9 cellular contexts compared by ENCODE assay signal in genomic region chr11:66287256-66288137, GRCh38. TPM values are rescaled to one million over a fixed set of nuclear protein-coding genes. Genes with fewer than 3 reads are reported as not detected.
A peak's percentile ranks its signal among the peaks of the same experiment; 100 is the strongest.
DNase-seq lines count a peak whose midpoint lies in the region; ATAC-seq and TF ChIP-seq lines count a peak whose summit lies in the region.
"Had no signal": no experiment of that assay in that cellular context is flagged by ENCODE, and none has a peak within 500 bp of the region (broad histone marks: within the 10 kb centered on the region; RNA-seq: fewer than 3 reads in every experiment).

No MANE protein-coding gene starts in this region.

- H3K9me3 Mint-ChIP-seq in nephron, result no peaks in the 10 kb centered on the region

- H3K4me3 Mint-ChIP-seq in nephron, result peak overlapping the region; percentile 86 to 98 (median 92)

- H3K4me3 ChIP-seq in BLaER1, result peak overlapping the region; percentile 81
- peak overlapping the region; percentile 77 for H3K4me3 ChIP-seq in MG63
- peak overlapping the region; percentile 85 for H3K4me3 ChIP-seq in choroid plexus epithelial cell (ENCODE audit: low read depth, low read length)

- no peak for TF ChIP-seq CTCF in choroid plexus epithelial cell (conservative IDR thresholded peaks at IDR 0.05; ENCODE audit: low read depth, low read length)
- no peak for TF ChIP-seq CTCF in nephron (IDR thresholded peaks at IDR 0.05; ENCODE audit: unreplicated experiment in 3 of 3)

- peaks cover 17% of the 10 kb centered on the region for H4K20me1 ChIP-seq in BLaER1

- H3K9ac ChIP-seq in BLaER1, result peak overlapping the region; percentile 86; the same call in 1 of the 2 replicates

- H3K27me3 Mint-ChIP-seq in nephron (ENCODE audit: low read depth), result peaks cover 28% of the 10 kb centered on the region

- peak overlapping the region in 1 of 3 experiments; percentile 89 for H3K27ac Mint-ChIP-seq in nephron

- H3K4me2 ChIP-seq in BLaER1, result peak overlapping the region; percentile 96

- H3K9me3 ChIP-seq in BLaER1 (no peaks in the 10 kb centered on the region), MG63 (no peaks in the 10 kb centered on the region)

- H3K27ac ChIP-seq in BLaER1, result 0 out of 2 replicates have a peak overlapping the region, but pooled peaks have one; percentile 84

- peaks cover 19% of the 10 kb centered on the region; the same call in 1 of the 2 replicates for H3K36me3 ChIP-seq in BLaER1
- peaks cover 8% of the 10 kb centered on the region for H3K36me3 ChIP-seq in MG63

- H3K36me3 Mint-ChIP-seq in nephron (ENCODE audit: low read depth), result no peaks in the 10 kb centered on the region

- H3K4me1 Mint-ChIP-seq in nephron, result peaks cover 20% of the 10 kb centered on the region

- DNase-seq in MG63 (no peak), choroid plexus epithelial cell (ENCODE audit: low read depth) (no peak), cortex of kidney (lab: John Stamatoyannopoulos, UW) (no peak)
- no peak for DNase-seq in stimulated activated CD4-positive, alpha-beta T cell treated with anti-CD3 and anti-CD28 coated beads, Interleukin-4, amount 100 ng/mL, for 24 hours
- DNase-seq: NCI-H2171 had no signal

- H3K27me3 ChIP-seq in BLaER1, result peaks cover 29% of the 10 kb centered on the region
- H3K27me3 ChIP-seq in MG63, result peaks cover 14% of the 10 kb centered on the region

- H3K4me1 ChIP-seq in BLaER1, result peaks cover 41% of the 10 kb centered on the region

- ATAC-seq in GM18511 (IDR thresholded peaks at IDR 0.05; ENCODE audit: unreplicated experiment) (no peak), GM21381 (IDR thresholded peaks at IDR 0.05; ENCODE audit: unreplicated experiment) (no peak)

RNA-seq across cellular contexts. Expression of gene YIF1A, which starts 1.4 kb away (rescaled TPM):
- total RNA-seq in MG63 (2014; rRNA removed; shearing (Covaris generic); ENCODE audit: low replicate concordance), result 217 and 220 TPM in 2 replicates

RNA-seq across cellular contexts. Expression of gene TMEM151A, which starts 4.2 kb away (rescaled TPM):
- 0.56 TPM in 1 of 2 replicates, not detected in the other for total RNA-seq in MG63 (2014; rRNA removed; shearing (Covaris generic); ENCODE audit: low replicate concordance)

RNA-seq across cellular contexts. Expression of gene CNIH2, which starts 9.5 kb away (rescaled TPM):
- not detected in 2 replicates for total RNA-seq in MG63 (2014; rRNA removed; shearing (Covaris generic); ENCODE audit: low replicate concordance)

RNA-seq across cellular contexts. Expression of gene RAB1B, which starts 19.1 kb away (rescaled TPM):
- 101 and 103 TPM in 2 replicates for total RNA-seq in MG63 (2014; rRNA removed; shearing (Covaris generic); ENCODE audit: low replicate concordance)

RNA-seq across cellular contexts. Expression of gene CD248, which starts 29.3 kb away (rescaled TPM):
- not detected in 2 replicates for total RNA-seq in MG63 (2014; rRNA removed; shearing (Covaris generic); ENCODE audit: low replicate concordance)
